ENCODE assay signal across 27 cellular contexts in genomic region chr2:150860301-150860700, GRCh38.
DNase-seq lines count a peak whose midpoint lies in the region; ATAC-seq, FAIRE-seq and TF ChIP-seq lines count a peak whose summit lies in the region.
"Had no signal": no experiment of that assay in that cellular context is flagged by ENCODE, and none has a peak within 500 bp of the region (broad histone marks: within the 10 kb centered on the region; RNA-seq: fewer than 3 reads in every experiment).

No MANE protein-coding gene starts in this region.

- no peaks in the 10 kb centered on the region for H3K36me3 Mint-ChIP-seq in activated naive CD4-positive, alpha-beta T cell treated with anti-CD3 and anti-CD28 coated beads, Interleukin-2, amount 10 ng/mL, durations not matched to agents 7 days and 5 days
- H3K36me3 Mint-ChIP-seq: CD8-positive, alpha-beta T cell had no signal

- no peak overlapping the region for H3K4me3 Mint-ChIP-seq in activated naive CD4-positive, alpha-beta T cell treated with anti-CD3 and anti-CD28 coated beads, Interleukin-2, amount 10 ng/mL, durations not matched to agents 7 days and 5 days
- H3K4me3 Mint-ChIP-seq: activated T-cell treated with anti-CD3 and anti-CD28 coated beads, Interleukin-2, amount 50 U/mL, for 4 hours; B cell; CD8-positive, alpha-beta T cell; stimulated activated naive CD8-positive, alpha-beta T cell treated with anti-CD3 and anti-CD28 coated beads, Interleukin-15, amount 100 ng/mL, for 72 hours; T-helper 1 cell treated with Interleukin-12 subunit alpha and Interleukin-12 subunit beta and Interleukin-4 antibody, amounts not matched to agents 30 μg/mL and 1 μg/mL, for 36 hours had no signal

- H3K14ac ChIP-seq in H1 (ENCODE audit: insufficient read length) = no peak overlapping the region

- H3K36me3 ChIP-seq in H1 (ENCODE audit: control insufficient read depth in 2 of 4, insufficient read depth in 4 of 4, low read length in 3 of 4) (peaks cover 0 to 9% (median under 1%) of the 10 kb centered on the region in 4 experiments; a peak in 2 of 8 replicates), thyroid gland (no peaks in the 10 kb centered on the region), heart right ventricle (no peaks in the 10 kb centered on the region)
- H3K36me3 ChIP-seq: ascending aorta, HAP-1, thoracic aorta, uterus had no signal

- no peak overlapping the region for H4K5ac ChIP-seq in H1 (ENCODE audit: insufficient read length, low read depth, low read length)

- no peak overlapping the region for H2BK15ac ChIP-seq in H1 (ENCODE audit: low read length)

- TF ChIP-seq CTCF in H1 (IDR thresholded peaks at IDR 0.05; ENCODE audit: control extremely low read depth in 1 of 3, insufficient read depth in 1 of 3, low read depth in 1 of 3, low read length in 3 of 3) (no peak), thyroid gland (IDR thresholded peaks at IDR 0.05) (no peak), heart right ventricle (IDR thresholded peaks at IDR 0.05) (no peak)

- no peak overlapping the region for H3K27ac Mint-ChIP-seq in activated naive CD4-positive, alpha-beta T cell treated with anti-CD3 and anti-CD28 coated beads, Interleukin-2, amount 10 ng/mL, durations not matched to agents 7 days and 5 days
- H3K27ac Mint-ChIP-seq: B cell; CD8-positive, alpha-beta T cell; stimulated activated naive CD8-positive, alpha-beta T cell treated with anti-CD3 and anti-CD28 coated beads, Interleukin-15, amount 100 ng/mL, for 72 hours; T-helper 1 cell treated with Interleukin-12 subunit alpha and Interleukin-12 subunit beta and Interleukin-4 antibody, amounts not matched to agents 30 μg/mL and 1 μg/mL, for 36 hours had no signal

- peak overlapping the region; percentile 27; the same call in 1 of the 2 replicates for H2BK20ac ChIP-seq in H1 (ENCODE audit: low read length)

- no peak overlapping the region for H2AFZ ChIP-seq in H1 (ENCODE audit: low read length)

- no peak overlapping the region for H3K56ac ChIP-seq in H1 (replicated peaks; ENCODE audit: insufficient read length, low read depth, low read length)

- no peak for TF ChIP-seq EP300 in H1 (IDR thresholded peaks at IDR 0.05; ENCODE audit: borderline replicate concordance in 1 of 2, low read depth in 2 of 2, low read length in 2 of 2)

- H3K27ac ChIP-seq in H1 (ENCODE audit: low read depth, low read length) (no peak overlapping the region), thyroid gland (no peak overlapping the region), heart right ventricle (no peak overlapping the region)
- H3K27ac ChIP-seq: ascending aorta, thoracic aorta, uterus had no signal

- H3K4me1 ChIP-seq in H1 (replicated peaks in 1 of 4; ENCODE audit: control insufficient read depth in 3 of 4, insufficient read depth in 4 of 4, low read length in 3 of 4) (peaks cover 0 to 14% (median 4%) of the 10 kb centered on the region in 4 experiments; a peak in 2 of 7 replicates), thyroid gland (no peaks in the 10 kb centered on the region), heart right ventricle (no peaks in the 10 kb centered on the region)
- H3K4me1 ChIP-seq: ascending aorta, uterus had no signal

- no peak overlapping the region for H2AK5ac ChIP-seq in H1 (ENCODE audit: low read depth, low read length)

- H3K9me3 ChIP-seq in H1 (ENCODE audit: insufficient read depth in 2 of 2, low read depth in 1 of 2, low read length in 1 of 2) (peaks cover 5 to 22% of the 10 kb centered on the region in 2 experiments), thyroid gland (no peaks in the 10 kb centered on the region), heart right ventricle (peaks cover 0 to 4% (median 0%) of the 10 kb centered on the region in 11 donors)
- H3K9me3 ChIP-seq: HAP-1, thoracic aorta, uterus had no signal

- H3K4me3 ChIP-seq in H1 (ENCODE audit: extremely low read depth in 1 of 4, insufficient read depth in 2 of 4, low read depth in 3 of 4, low read length in 4 of 4) (no peak overlapping the region), thyroid gland (replicated peaks in 1 of 3) (no peak overlapping the region), heart right ventricle (no peak overlapping the region)
- H3K4me3 ChIP-seq: ascending aorta, HAP-1, thoracic aorta, uterus had no signal

- no peak for ATAC-seq in heart right ventricle
- ATAC-seq: activated T-cell treated with anti-CD3 and anti-CD28 coated beads, Interleukin-2, amount 50 U/mL, for 4 hours; CD8-positive, alpha-beta T cell; right cardiac atrium; stimulated activated naive CD8-positive, alpha-beta T cell treated with anti-CD3 and anti-CD28 coated beads, Interleukin-15, amount 100 ng/mL, for 72 hours had no signal

- H3K27me3 ChIP-seq in H1 (replicated peaks in 1 of 4; ENCODE audit: control insufficient read depth in 3 of 4, extremely low read depth in 1 of 4, insufficient read depth in 3 of 4, low read length in 3 of 4) (no peaks in the 10 kb centered on the region), thyroid gland (no peaks in the 10 kb centered on the region), heart right ventricle (no peaks in the 10 kb centered on the region)
- H3K27me3 ChIP-seq: ascending aorta, uterus had no signal

- peak overlapping the region; percentile 44; the same call in 1 of the 2 replicates for H2BK12ac ChIP-seq in H1 (ENCODE audit: low read depth, low read length)

- no peak overlapping the region for H4K91ac ChIP-seq in H1 (replicated peaks; ENCODE audit: insufficient read length, low read length)

- no peaks in the 10 kb centered on the region for H3K79me1 ChIP-seq in H1 (ENCODE audit: low read depth, low read length)

- H2BK120ac ChIP-seq in H1 (replicated peaks; ENCODE audit: low read depth, low read length) = no peak overlapping the region

- no peaks in the 10 kb centered on the region for H3K9me3 Mint-ChIP-seq in activated naive CD4-positive, alpha-beta T cell treated with anti-CD3 and anti-CD28 coated beads, Interleukin-2, amount 10 ng/mL, durations not matched to agents 7 days and 5 days
- H3K9me3 Mint-ChIP-seq: T-helper 1 cell treated with Interleukin-12 subunit alpha and Interleukin-12 subunit beta and Interleukin-4 antibody, amounts not matched to agents 30 μg/mL and 1 μg/mL, for 36 hours had no signal

- TF ChIP-seq POLR2A in H1 (IDR thresholded peaks at IDR 0.05; ENCODE audit: control extremely low read depth in 1 of 2, low read depth in 2 of 2, low read length in 2 of 2) (no peak), thyroid gland (IDR thresholded peaks at IDR 0.05) (no peak)

- no peak overlapping the region for H3K23ac ChIP-seq in H1 (ENCODE audit: insufficient read length)

- H3K4me1 Mint-ChIP-seq in activated naive CD4-positive, alpha-beta T cell treated with anti-CD3 and anti-CD28 coated beads, Interleukin-2, amount 10 ng/mL, durations not matched to agents 7 days and 5 days = no peaks in the 10 kb centered on the region
- H3K4me1 Mint-ChIP-seq: B cell; stimulated activated naive CD8-positive, alpha-beta T cell treated with anti-CD3 and anti-CD28 coated beads, Interleukin-15, amount 100 ng/mL, for 72 hours had no signal

- no peaks in the 10 kb centered on the region for H3K79me2 ChIP-seq in H1 (ENCODE audit: control insufficient read depth in 1 of 2, insufficient read depth in 2 of 2, low read length in 2 of 2)

- DNase-seq in NCI-H345 (lab: John Stamatoyannopoulos, UW) = peak; percentile 57
- DNase-seq in NCI-H345 treated with DMSO at 0.1 percent for 48 hours (lab: John Stamatoyannopoulos, UW; ENCODE audit: unreplicated experiment) = no peak
- DNase-seq in NCI-H2029 (lab: John Stamatoyannopoulos, UW) = peak; percentile 72
- DNase-seq in H1 (ENCODE audit: low read depth in 1 of 2, low spot score in 2 of 2) = no peak
- DNase-seq in thyroid gland = peak; percentile 69 to 78
- DNase-seq in heart right ventricle = no peak
- no peak for DNase-seq in activated T-cell treated with anti-CD3 and anti-CD28 coated beads for 4 hours
- DNase-seq in activated naive CD4-positive, alpha-beta T cell treated with anti-CD3 and anti-CD28 coated beads, Interleukin-2, amount 10 ng/mL, durations not matched to agents 7 days and 5 days = no peak
- DNase-seq: activated gamma-delta T cell treated with Interleukin-2 at 50 U/mL for 16 hours; activated T-cell treated with anti-CD3 and anti-CD28 coated beads, Interleukin-2, amount 50 U/mL, for 4 hours; CD8-positive, alpha-beta T cell; hippocampal formation; mesenchymal stem cell; NCI-H1930; NCI-H446 treated with DMSO at 0.1 percent for 48 hours; OCI-M1; posterior cingulate gyrus; right cardiac atrium; stimulated activated CD4-positive, alpha-beta T cell treated with anti-CD3 and anti-CD28 coated beads, Interleukin-1b, Interleukin-23, amount 100 ng/mL, for 48 hours; stimulated activated naive CD8-positive, alpha-beta T cell treated with anti-CD3 and anti-CD28 coated beads, Interleukin-15, amount 100 ng/mL, for 72 hours; uterus had no signal

- no peak overlapping the region for H4K8ac ChIP-seq in H1 (ENCODE audit: extremely low read depth, insufficient read depth, low read length)

- POLR2A ChIA-PET in H1 (lab: Charles Lee; ENCODE audit: partially characterized antibody) = no interaction called here

- 73% methylated on average over 3 of the region's 3 CpGs; no CpG with 5 or more reads in 1 of the 2 experiments for WGBS in H1 (ENCODE audit: extremely low coverage in 1 of 2, insufficient coverage in 1 of 2, insufficient read length in 1 of 2, insufficient replicate concordance in 2 of 2, low coverage in 1 of 2, low lambda C conversion rate in 2 of 2, missing lambda C conversion rate in 1 of 2), 2 experiments
- 24 to 34% methylated on average over 3 of the region's 3 CpGs for WGBS in thyroid gland, 2 donors
- 62 to 72% methylated on average over 3 of the region's 3 CpGs for WGBS in heart right ventricle, 2 donors

- no peak overlapping the region for H3K9ac ChIP-seq in H1 (replicated peaks in 1 of 4; ENCODE audit: extremely low read depth in 1 of 4, low read depth in 3 of 4, low read length in 3 of 4)

- intact Hi-C loops in thyroid gland (cut with DNase I) (no loop called here), heart right ventricle (cut with DNase I) (no loop called here)

- CTCF ChIA-PET in H1 (lab: Charles Lee; ENCODE audit: partially characterized antibody) = no interaction called here
- CTCF ChIA-PET in activated naive CD4-positive, alpha-beta T cell treated with anti-CD3 and anti-CD28 coated beads, Interleukin-2, amount 10 ng/mL, durations not matched to agents 7 days and 5 days (lab: Charles Lee) = no interaction called here

- no peak for TF ChIP-seq RAD21 in H1 (IDR thresholded peaks at IDR 0.05 in 1 of 2, conservative IDR thresholded peaks at IDR 0.05 in 1 of 2; ENCODE audit: low read depth in 2 of 2, low read length in 2 of 2)

- H3K4ac ChIP-seq in H1 (replicated peaks; ENCODE audit: insufficient read length, low read depth, low read length) = no peak overlapping the region

- no peak overlapping the region for H3K18ac ChIP-seq in H1 (ENCODE audit: extremely low read depth, low read length)

- H2BK5ac ChIP-seq in H1 (ENCODE audit: low read depth, low read length) = no peak overlapping the region; the same call in 1 of the 2 replicates

- H3K23me2 ChIP-seq in H1 (ENCODE audit: low read depth, low read length) = no peaks in the 10 kb centered on the region

- no peak overlapping the region for H3K4me2 ChIP-seq in H1 (ENCODE audit: insufficient read depth in 1 of 2, low read depth in 2 of 2, low read length in 2 of 2)

- no peak for FAIRE-seq in H1 (lab: Jason Lieb, UNC)
- FAIRE-seq: G401.6 had no signal

- H3K27me3 Mint-ChIP-seq in activated naive CD4-positive, alpha-beta T cell treated with anti-CD3 and anti-CD28 coated beads, Interleukin-2, amount 10 ng/mL, durations not matched to agents 7 days and 5 days = no peaks in the 10 kb centered on the region
- H3K27me3 Mint-ChIP-seq: B cell; stimulated activated naive CD8-positive, alpha-beta T cell treated with anti-CD3 and anti-CD28 coated beads, Interleukin-15, amount 100 ng/mL, for 72 hours had no signal

- H4K20me1 ChIP-seq in H1 (replicated peaks in 1 of 2; ENCODE audit: control insufficient read depth in 1 of 2, insufficient read depth in 2 of 2, low read length in 2 of 2) = no peaks in the 10 kb centered on the region

Comparison
In these comparisons a context has a peak if more than half of its experiments do, and no peak if none do; other contexts are left out.
1. DNase-seq: peak in NCI-H345 (single experiment), NCI-H2029 (single experiment) and thyroid gland (2 of 2); none in NCI-H345 treated with DMSO at 0.1 percent for 48 hours (single experiment), H1 (0 of 2), heart right ventricle (0 of 2), activated T-cell treated with anti-CD3 and anti-CD28 coated beads for 4 hours (single experiment) and activated naive CD4-positive, alpha-beta T cell treated with anti-CD3 and anti-CD28 coated beads, Interleukin-2, amount 10 ng/mL, durations not matched to agents 7 days and 5 days (single experiment).